ENCODE assay signal across 8 cellular contexts in the genomic region with DNA sequence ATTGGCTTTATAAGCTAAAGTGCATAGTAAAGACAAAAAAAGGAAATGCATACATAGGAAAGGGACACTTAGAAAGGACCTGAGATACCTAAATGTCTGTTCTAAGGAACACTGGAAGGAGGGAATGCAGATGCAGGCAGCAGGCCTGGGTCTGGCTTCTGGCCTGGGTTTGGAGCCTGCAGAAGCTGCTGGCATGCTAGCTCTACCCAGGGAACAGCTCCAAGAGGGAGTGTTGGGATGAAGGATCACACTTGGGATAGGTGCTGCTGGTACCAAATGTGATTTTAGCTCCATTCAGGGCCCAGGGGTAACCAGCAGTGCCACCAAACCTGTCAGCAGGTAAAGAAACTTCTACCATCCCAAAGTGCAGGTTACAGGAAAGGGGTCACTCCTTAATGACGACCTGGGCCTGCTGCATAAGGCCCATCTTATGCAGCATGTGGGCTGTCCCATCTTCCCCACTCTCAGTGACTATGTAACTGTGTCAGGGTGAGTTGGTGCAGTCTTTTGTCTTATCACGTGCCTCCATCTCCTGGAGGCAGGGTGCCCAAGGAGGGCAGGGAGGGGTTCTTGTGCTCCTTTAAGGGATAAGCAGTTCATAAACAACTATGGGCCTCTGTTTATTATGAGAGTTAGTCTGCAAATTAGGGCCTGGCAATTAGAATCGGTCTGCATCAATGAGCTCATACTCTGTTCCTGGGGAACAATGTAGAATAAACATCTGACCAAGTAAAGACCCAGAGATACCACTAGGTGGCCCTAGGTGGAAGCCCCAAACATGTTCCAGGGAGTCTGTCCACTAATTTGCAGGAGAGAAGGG. TPM values are rescaled to one million over a fixed set of nuclear protein-coding genes. Genes with fewer than 3 reads are reported as not detected.
DNase-seq lines count a peak whose midpoint lies in the region; ATAC-seq, FAIRE-seq and TF ChIP-seq lines count a peak whose summit lies in the region.

No MANE protein-coding gene starts in this region.

- no peaks in the 10 kb centered on the region for H3K27me3 Mint-ChIP-seq in WTC11 (ENCODE audit: low read depth)

- no peak overlapping the region for H3K27ac ChIP-seq in pancreas

- POLR2A ChIA-PET in AG04449 (lab: Yijun Ruan, JAX) (interaction anchor here (0.7 to 1.4 kb wide), 2 partner anchors 8 to 32 kb away, joined by 3 to 5 read pairs; a partner anchor contains a TSS), WTC11 (lab: Charles Lee) (interaction anchor here (0.6 to 0.9 kb wide), 3 partner anchors 9 to 14 kb away, joined by 4 to 5 read pairs (median 5); no protein-coding TSS in a partner anchor)

- H3K27ac Mint-ChIP-seq in WTC11: peak overlapping the region; percentile 87

- TF ChIP-seq CTCF in AG04449 (IDR thresholded peaks at IDR 0.05; ENCODE audit: insufficient read depth, low read length, missing control alignments) (peak; percentile 59), WTC11 (IDR thresholded peaks at IDR 0.05) (peak; percentile 76), foreskin fibroblast (IDR thresholded peaks at IDR 0.05; ENCODE audit: low read depth, low read length) (peak; percentile 73), pancreas (IDR thresholded peaks at IDR 0.05) (peak; percentile 33 to 37 (median 34))

- CTCF ChIA-PET in AG04449 (lab: Yijun Ruan, JAX): interaction anchor here (0.6 to 10.6 kb wide), 27 partner anchors 8 to 290 kb away, joined by 3 to 191 read pairs (median 4); no protein-coding TSS in a partner anchor
- CTCF ChIA-PET in WTC11 (lab: Charles Lee): interaction anchor here (0.5 to 3.6 kb wide), 28 partner anchors 9 to 297 kb away, joined by 3 to 47 read pairs (median 3); a partner anchor contains a TSS

- no peaks in the 10 kb centered on the region for H3K4me1 Mint-ChIP-seq in WTC11

- H3K36me3 ChIP-seq in pancreas: peaks cover 0 to 70% (median 15%) of the 10 kb centered on the region in 3 donors

- H3K4me3 Mint-ChIP-seq in WTC11: no peak overlapping the region

- intact Hi-C loops in pancreas (cut with DNase I): loop anchor here in 1 of 3 donors (10.0 kb wide), 1 partner anchor 79 kb away; no protein-coding TSS in a partner anchor

- DNase-seq in AG04449 (ENCODE audit: low read depth, low spot score) (peak; percentile 17), GM03348 (ENCODE audit: low spot score) (peak; percentile 79), NCI-H1105 treated with DMSO at 0.1 percent for 48 hours (lab: John Stamatoyannopoulos, UW) (peak; percentile 72), WTC11 (ENCODE audit: low spot score) (no peak), foreskin fibroblast (peak; percentile 56 to 76), pancreas (no peak)

- H3K36me3 Mint-ChIP-seq in WTC11: peaks cover 55% of the 10 kb centered on the region

- no peak overlapping the region for H3K4me3 ChIP-seq in AG04449 (ENCODE audit: low read depth, low read length)
- H3K4me3 ChIP-seq in foreskin fibroblast (ENCODE audit: low read depth in 1 of 2, low read length in 2 of 2): no peak overlapping the region
- no peak overlapping the region for H3K4me3 ChIP-seq in pancreas

- no peaks in the 10 kb centered on the region for H3K27me3 ChIP-seq in pancreas

- no peak for FAIRE-seq in pancreas (lab: Jason Lieb, UNC)

- H3K9me3 ChIP-seq in pancreas: no peaks in the 10 kb centered on the region

- ATAC-seq in WTC11 (peak; percentile 93), pancreas (peak; percentile 64 to 91 (median 86)), GM21526 (IDR thresholded peaks at IDR 0.05; ENCODE audit: low FRiP score, unreplicated experiment) (no peak), HG02759 (IDR thresholded peaks at IDR 0.05; ENCODE audit: unreplicated experiment) (no peak)

- no peaks in the 10 kb centered on the region for H3K4me1 ChIP-seq in pancreas

- H3K9me3 Mint-ChIP-seq in WTC11: no peaks in the 10 kb centered on the region

- 35 to 43% methylated on average over 3 of the region's 3 CpGs for WGBS in pancreas, 2 donors

TF ChIP-seq in WTC11, 78 proteins besides CTCF, POLR2A, EP300 and RAD21:
- no peak for TF ChIP-seq CREB1 (CRISPR knock-in tag; IDR thresholded peaks at IDR 0.05)
- TF ChIP-seq, protein P1, sequence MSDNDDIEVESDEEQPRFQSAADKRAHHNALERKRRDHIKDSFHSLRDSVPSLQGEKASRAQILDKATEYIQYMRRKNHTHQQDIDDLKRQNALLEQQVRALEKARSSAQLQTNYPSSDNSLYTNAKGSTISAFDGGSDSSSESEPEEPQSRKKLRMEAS (CRISPR knock-in tag; IDR thresholded peaks at IDR 0.05): no peak

RNA-seq across cellular contexts. Expression of a gene that starts 26.9 kb away (rescaled TPM):
- total RNA-seq in WTC11 (2021): 44.2 to 54.8 TPM (median 46.5 TPM) in 3 replicates
- total RNA-seq in pancreas: 10 to 100 TPM; 12.0 to 18.4 (median 15.9) TPM
- 10 to 100 TPM; 19.7 to 33.0 TPM for polyA plus RNA-seq in pancreas

RNA-seq across cellular contexts. Expression of a gene that starts 31.7 kb away (rescaled TPM):
- total RNA-seq in WTC11 (2021) (8.0 to 11.0 TPM (median 9.1 TPM) in 3 replicates), pancreas (10 to 100 TPM in 2 of 6 donors, 1 to 10 TPM in 4; 5.9 to 15.7 (median 7.2) TPM)
- 1 to 10 TPM; 4.3 to 6.2 TPM for polyA plus RNA-seq in pancreas

RNA-seq across cellular contexts. Expression of a gene that starts 58.0 kb away (rescaled TPM):
- total RNA-seq in WTC11 (2021) (83.6 to 92.6 TPM (median 87.3 TPM) in 3 replicates), pancreas (10 to 100 TPM; 43.9 to 62.8 (median 56.2) TPM)
- 10 to 100 TPM; 18.9 to 29.6 TPM for polyA plus RNA-seq in pancreas

Comparison
In these comparisons a context has a peak if more than half of its experiments do, and no peak if none do; other contexts are left out.
1. DNase-seq: peak in AG04449 (single experiment), GM03348 (single experiment), NCI-H1105 treated with DMSO at 0.1 percent for 48 hours (single experiment) and foreskin fibroblast (2 of 2); none in WTC11 (single experiment) and pancreas (0 of 6).
2. ATAC-seq: peak in WTC11 (single experiment) and pancreas (4 of 4); none in GM21526 (single experiment) and HG02759 (single experiment).
3. Peak in every context shown above with its lines, with median percentiles within 50 percentile points of each other: CTCF ChIP-seq.